Comparison of ENCODE assay signal across 1 cellular context in the genomic region with DNA sequence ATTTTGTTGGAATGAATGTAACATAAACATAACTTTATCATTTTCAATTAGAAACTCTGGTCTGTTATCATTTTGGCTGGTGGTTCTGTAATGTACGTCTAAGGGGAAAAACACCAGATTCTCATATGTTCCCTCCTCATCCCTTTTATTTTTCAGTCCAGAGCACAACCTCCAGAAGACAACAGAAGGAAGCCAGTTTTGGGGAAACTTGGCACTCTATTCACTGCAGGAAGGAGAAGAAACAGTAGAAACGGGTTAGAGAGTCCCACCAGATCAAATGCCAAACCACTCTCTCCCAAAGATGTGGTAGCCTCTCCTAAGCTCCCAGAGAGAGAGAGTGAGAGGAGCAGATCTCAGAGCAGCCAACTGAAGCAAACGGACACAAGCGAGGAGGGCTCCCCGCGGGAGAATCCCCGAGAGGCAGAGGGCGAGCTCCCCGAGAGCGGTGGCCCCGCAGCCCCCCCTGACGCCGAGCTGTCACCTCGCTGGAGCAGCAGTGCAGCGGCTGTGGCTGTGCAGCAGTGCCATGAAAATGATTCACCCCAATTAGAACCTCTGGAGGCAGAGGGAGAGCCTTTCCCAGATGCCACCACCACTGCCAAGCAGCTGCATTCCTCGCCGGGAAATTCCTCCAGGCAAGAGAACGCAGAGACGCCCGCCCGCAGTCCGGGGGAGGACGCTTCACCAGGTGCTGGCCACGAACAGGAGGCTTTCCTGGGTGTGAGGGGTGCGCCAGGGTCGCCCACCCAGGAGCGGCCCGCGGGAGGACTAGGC.
TF ChIP-seq lines count a peak whose summit lies in the region.

No MANE protein-coding gene starts in this region.

TF ChIP-seq in GM12878, 131 proteins besides CTCF, POLR2A, EP300 and RAD21 (continued from another document):
- TF ChIP-seq MXI1 (IDR thresholded peaks at IDR 0.05; ENCODE audit: low read depth, low read length): 0 out of 2 replicates have a peak, but pooled peaks have one; percentile 23
- TF ChIP-seq, protein P1, sequence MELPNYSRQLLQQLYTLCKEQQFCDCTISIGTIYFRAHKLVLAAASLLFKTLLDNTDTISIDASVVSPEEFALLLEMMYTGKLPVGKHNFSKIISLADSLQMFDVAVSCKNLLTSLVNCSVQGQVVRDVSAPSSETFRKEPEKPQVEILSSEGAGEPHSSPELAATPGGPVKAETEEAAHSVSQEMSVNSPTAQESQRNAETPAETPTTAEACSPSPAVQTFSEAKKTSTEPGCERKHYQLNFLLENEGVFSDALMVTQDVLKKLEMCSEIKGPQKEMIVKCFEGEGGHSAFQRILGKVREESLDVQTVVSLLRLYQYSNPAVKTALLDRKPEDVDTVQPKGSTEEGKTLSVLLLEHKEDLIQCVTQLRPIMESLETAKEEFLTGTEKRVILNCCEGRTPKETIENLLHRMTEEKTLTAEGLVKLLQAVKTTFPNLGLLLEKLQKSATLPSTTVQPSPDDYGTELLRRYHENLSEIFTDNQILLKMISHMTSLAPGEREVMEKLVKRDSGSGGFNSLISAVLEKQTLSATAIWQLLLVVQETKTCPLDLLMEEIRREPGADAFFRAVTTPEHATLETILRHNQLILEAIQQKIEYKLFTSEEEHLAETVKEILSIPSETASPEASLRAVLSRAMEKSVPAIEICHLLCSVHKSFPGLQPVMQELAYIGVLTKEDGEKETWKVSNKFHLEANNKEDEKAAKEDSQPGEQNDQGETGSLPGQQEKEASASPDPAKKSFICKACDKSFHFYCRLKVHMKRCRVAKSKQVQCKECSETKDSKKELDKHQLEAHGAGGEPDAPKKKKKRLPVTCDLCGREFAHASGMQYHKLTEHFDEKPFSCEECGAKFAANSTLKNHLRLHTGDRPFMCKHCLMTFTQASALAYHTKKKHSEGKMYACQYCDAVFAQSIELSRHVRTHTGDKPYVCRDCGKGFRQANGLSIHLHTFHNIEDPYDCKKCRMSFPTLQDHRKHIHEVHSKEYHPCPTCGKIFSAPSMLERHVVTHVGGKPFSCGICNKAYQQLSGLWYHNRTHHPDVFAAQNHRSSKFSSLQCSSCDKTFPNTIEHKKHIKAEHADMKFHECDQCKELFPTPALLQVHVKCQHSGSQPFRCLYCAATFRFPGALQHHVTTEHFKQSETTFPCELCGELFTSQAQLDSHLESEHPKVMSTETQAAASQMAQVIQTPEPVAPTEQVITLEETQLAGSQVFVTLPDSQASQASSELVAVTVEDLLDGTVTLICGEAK (IDR thresholded peaks at IDR 0.05; ENCODE audit: borderline replicate concordance): 0 out of 2 replicates have a peak, but pooled peaks have one; percentile 1
